23 cellular contexts compared by ENCODE assay signal in the genomic region with DNA sequence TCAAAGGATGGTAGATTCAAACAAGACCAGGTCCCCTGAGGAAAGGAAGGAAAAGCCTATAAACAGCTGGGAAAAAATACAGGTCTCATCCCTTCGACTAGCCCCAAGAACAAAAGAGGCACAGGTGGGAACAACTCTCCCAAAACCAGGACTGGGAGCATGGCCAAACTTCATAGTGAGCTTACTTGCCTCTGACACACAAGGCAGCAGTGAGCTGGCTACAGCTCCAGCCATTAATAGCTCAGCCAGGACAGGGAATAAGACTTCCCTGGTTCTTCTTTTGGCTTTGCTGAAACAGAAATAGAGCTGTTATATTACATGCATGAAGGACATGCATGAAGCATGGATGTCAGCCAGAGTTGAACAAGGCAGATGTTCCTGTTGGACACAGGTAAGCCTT. TPM values are rescaled to one million over a fixed set of nuclear protein-coding genes. Genes with fewer than 3 reads are reported as not detected.
A peak's percentile ranks its signal among the peaks of the same experiment; 100 is the strongest.
DNase-seq lines count a peak whose midpoint lies in the region; ATAC-seq and TF ChIP-seq lines count a peak whose summit lies in the region.
"Had no signal": no experiment of that assay in that cellular context is flagged by ENCODE, and none has a peak within 500 bp of the region (broad histone marks: within the 10 kb centered on the region; RNA-seq: fewer than 3 reads in every experiment).

TSS of gene OR10A2 (plus strand) at position 97 of the 400 bp plus-strand sequence. CDS start 6,698 bp downstream, outside the sequence.

- no peaks in the 10 kb centered on the region for H3K36me3 Mint-ChIP-seq in MCF 10A (ENCODE audit: insufficient read depth, unreplicated experiment)

- H3K27ac Mint-ChIP-seq in MCF 10A (ENCODE audit: low read depth, unreplicated experiment), result no peak within 1 kb of the TSS
- H3K27ac Mint-ChIP-seq: activated CD4-positive, alpha-beta memory T cell treated with anti-CD3 and anti-CD28 coated beads, Interleukin-2, amount 10 ng/mL, durations not matched to agents 7 days and 5 days; T-helper 1 cell treated with Interleukin-12 subunit alpha and Interleukin-12 subunit beta and Interleukin-4 antibody, amounts not matched to agents 30 μg/mL and 1 μg/mL, for 36 hours had no signal

- intact Hi-C loops in MCF 10A (cut with micrococcal nuclease) (no loop called here), breast epithelium (cut with DNase I; ENCODE audit: low total_unique reads) (no loop called here)

- H3K27ac ChIP-seq in breast epithelium (no peak within 1 kb of the TSS), RWPE2 (ENCODE audit: poor library complexity, severe bottlenecking) (no peak within 1 kb of the TSS)
- H3K27ac ChIP-seq: A549, VCaP had no signal

- peak; percentile 33; the same call in 1 of the 3 replicates for ATAC-seq in RWPE2 (ENCODE audit: low read depth)
- no peak for ATAC-seq in HG02840 (IDR thresholded peaks at IDR 0.05; ENCODE audit: low FRiP score, unreplicated experiment)

- no TSS peak for BruUV-seq in MCF 10A (replicated peaks; lab: Mats Ljungman, UMichigan)

- TF ChIP-seq POLR2A in breast epithelium (IDR thresholded peaks at IDR 0.05), result no peak

- H3K27me3 ChIP-seq in breast epithelium (no peaks in the 10 kb centered on the region), RWPE2 (ENCODE audit: insufficient read depth, poor library complexity, severe bottlenecking) (no peaks in the 10 kb centered on the region)

- H3K9me3 ChIP-seq in breast epithelium (no peaks in the 10 kb centered on the region), RWPE2 (ENCODE audit: severe bottlenecking) (no peaks in the 10 kb centered on the region)
- H3K9me3 ChIP-seq: A549, HAP-1 had no signal

- no peak within 1 kb of the TSS for H3K4me3 Mint-ChIP-seq in MCF 10A (ENCODE audit: unreplicated experiment)
- H3K4me3 Mint-ChIP-seq: activated CD4-positive, alpha-beta memory T cell treated with anti-CD3 and anti-CD28 coated beads, Interleukin-2, amount 10 ng/mL, durations not matched to agents 7 days and 5 days; T-helper 1 cell treated with Interleukin-12 subunit alpha and Interleukin-12 subunit beta and Interleukin-4 antibody, amounts not matched to agents 30 μg/mL and 1 μg/mL, for 36 hours had no signal

- H3K27me3 Mint-ChIP-seq in MCF 10A (ENCODE audit: insufficient read depth, unreplicated experiment), result no peaks in the 10 kb centered on the region

- H3K4me1 Mint-ChIP-seq in MCF 10A (ENCODE audit: insufficient read depth, unreplicated experiment), result peaks cover 5% of the 10 kb centered on the region
- H3K4me1 Mint-ChIP-seq: activated CD4-positive, alpha-beta memory T cell treated with anti-CD3 and anti-CD28 coated beads, Interleukin-2, amount 10 ng/mL, durations not matched to agents 7 days and 5 days had no signal

- no peaks in the 10 kb centered on the region for H3K9me3 Mint-ChIP-seq in MCF 10A (ENCODE audit: unreplicated experiment)

- POLR2A ChIA-PET in MCF 10A (lab: Yijun Ruan, JAX), result no interaction called here

- DNase-seq in MCF 10A (ENCODE audit: unreplicated experiment), result peak; percentile 30
- DNase-seq in breast epithelium (ENCODE audit: low spot score in 2 of 2), result no peak
- no peak for DNase-seq in RWPE2 (ENCODE audit: low spot score)
- DNase-seq in fibroblast of mammary gland (ENCODE audit: low read depth), result peak; percentile 46
- peak; percentile 31 for DNase-seq in pons (ENCODE audit: low spot score)
- no peak for DNase-seq in SIG-M5 (lab: John Stamatoyannopoulos, UW)
- DNase-seq in SK-N-DZ (ENCODE audit: low spot score), result no peak
- DNase-seq: activated CD4-positive, alpha-beta memory T cell treated with anti-CD3 and anti-CD28 coated beads, Interleukin-2, amount 10 ng/mL, durations not matched to agents 7 days and 5 days; activated naive CD4-positive, alpha-beta T cell treated with Interleukin-2 at 50 U/mL for 16 hours; GF-D8; MV-4-11; NCI-H2029; NCI-H510A; nucleus accumbens; SHP77 had no signal

- CTCF ChIA-PET in MCF 10A (lab: Yijun Ruan, JAX), result interaction anchor here (0.6 to 4.5 kb wide), 5 partner anchors 27 to 644 kb away, joined by 3 to 22 read pairs (median 4); no protein-coding TSS in a partner anchor

- no peak within 1 kb of the TSS for H3K4me3 ChIP-seq in breast epithelium
- H3K4me3 ChIP-seq in RWPE2 (ENCODE audit: severe bottlenecking), result no peak within 1 kb of the TSS
- no peak within 1 kb of the TSS for H3K4me3 ChIP-seq in fibroblast of mammary gland (ENCODE audit: control insufficient read depth, low read depth, low read length)
- H3K4me3 ChIP-seq: A549, HAP-1 had no signal

- TF ChIP-seq CTCF in MCF 10A (IDR thresholded peaks at IDR 0.05; ENCODE audit: unreplicated experiment) (no peak), breast epithelium (IDR thresholded peaks at IDR 0.05) (no peak), RWPE2 (IDR thresholded peaks at IDR 0.05; ENCODE audit: poor library complexity, severe bottlenecking) (no peak), fibroblast of mammary gland (conservative IDR thresholded peaks at IDR 0.05; ENCODE audit: control insufficient read depth, insufficient read depth, low read depth, low read length) (peak; percentile 2)

- H3K4me1 ChIP-seq in breast epithelium (no peaks in the 10 kb centered on the region), RWPE2 (ENCODE audit: insufficient read depth, poor library complexity, severe bottlenecking) (no peaks in the 10 kb centered on the region)
- H3K4me1 ChIP-seq: A549, HAP-1 had no signal

- H3K36me3 ChIP-seq in breast epithelium (no peaks in the 10 kb centered on the region), RWPE2 (ENCODE audit: low read depth) (no peaks in the 10 kb centered on the region)
- H3K36me3 ChIP-seq: HAP-1 had no signal

RNA-seq across cellular contexts. Expression of gene OR10A2, which starts in this region (rescaled TPM):
- total RNA-seq in MCF 10A (2022) (not detected in 2 replicates), breast epithelium (not detected)
- not detected in 2 replicates for polyA plus RNA-seq in SK-N-DZ (2014; cell fraction: cytosol; rRNA removed)
- not detected in 2 replicates for polyA plus RNA-seq in SK-N-DZ (2014; cell fraction: nucleus; rRNA removed)
- total RNA-seq: activated CD4-positive, alpha-beta memory T cell treated with anti-CD3 and anti-CD28 coated beads, Interleukin-2, amount 10 ng/mL, durations not matched to agents 7 days and 5 days; endothelial cell of umbilical vein; liver; renal cortical epithelial cell had no signal
- polyA plus RNA-seq: A549, endothelial cell of umbilical vein, liver had no signal

Comparison
In these comparisons a context has a peak if more than half of its experiments do, and no peak if none do; other contexts are left out.
1. Peak in DNase-seq in MCF 10A; RNA of the gene not detected or under 1 TPM.
2. DNase-seq: peak in fibroblast of mammary gland (single experiment) and pons (single experiment); none in breast epithelium (0 of 2), RWPE2 (single experiment), SIG-M5 (single experiment) and SK-N-DZ (single experiment).